8 cellular contexts compared by ENCODE assay signal in the genomic region with DNA sequence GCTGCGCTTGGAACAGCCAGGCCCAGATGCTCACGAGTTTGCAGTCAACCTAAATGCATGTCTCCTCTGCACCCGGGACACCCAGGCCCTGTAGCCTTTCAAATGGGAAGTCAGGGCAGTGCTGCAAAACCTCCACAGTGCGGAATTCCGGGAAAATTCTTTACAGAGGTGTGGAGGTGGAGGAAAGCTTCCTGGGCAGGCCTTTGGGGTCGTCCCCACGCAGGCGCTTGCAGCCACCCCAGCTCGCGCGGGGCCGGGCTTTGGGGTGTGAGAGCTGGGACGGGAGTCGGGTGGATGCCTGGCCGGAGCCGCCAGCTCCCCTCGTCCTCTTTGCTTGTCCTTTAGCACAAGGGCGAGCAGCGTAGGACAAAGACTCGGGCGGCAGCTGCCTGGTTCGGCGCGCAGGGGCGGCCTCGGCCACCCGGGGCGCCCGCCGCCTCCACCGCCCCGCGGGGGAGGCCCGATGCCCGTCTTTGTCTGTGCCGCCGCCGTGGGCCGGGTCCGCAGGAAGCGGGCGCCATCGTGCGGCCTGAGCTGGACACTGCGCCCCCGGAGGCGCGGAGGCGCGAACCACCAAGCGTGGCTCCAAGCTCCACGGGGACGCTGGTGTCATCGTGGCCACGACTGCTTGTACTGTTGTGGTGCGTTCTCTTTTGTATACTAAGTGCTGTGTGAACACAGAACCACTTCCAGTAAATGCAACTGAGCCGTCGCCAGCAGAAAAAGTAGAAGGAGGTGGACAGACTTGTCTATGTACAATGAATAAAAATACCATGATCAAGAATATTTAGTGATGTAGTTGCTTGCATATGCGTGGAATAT. TPM values are rescaled to one million over a fixed set of nuclear protein-coding genes. Genes with fewer than 3 reads are reported as not detected.
DNase-seq lines count a peak whose midpoint lies in the region; ATAC-seq and TF ChIP-seq lines count a peak whose summit lies in the region.

No MANE protein-coding gene starts in this region.

- ATAC-seq in GM21786 (IDR thresholded peaks at IDR 0.05; ENCODE audit: unreplicated experiment) (peak; percentile 91), sciatic nerve (peak; percentile 75)

- H3K27me3 ChIP-seq in Karpas-422 (ENCODE audit: low read length) (no peaks in the 10 kb centered on the region), ascending aorta (no peaks in the 10 kb centered on the region)

- peak overlapping the region; percentile 62 for H3K4me3 ChIP-seq in Karpas-422 (ENCODE audit: low read length)
- peak overlapping the region; percentile 48 to 49 for H3K4me3 ChIP-seq in ascending aorta

- H3K9me3 ChIP-seq in Karpas-422 (ENCODE audit: low read length), result no peaks in the 10 kb centered on the region
- H3K9me3 ChIP-seq in ascending aorta, result no peaks in the 10 kb centered on the region

- TF ChIP-seq CTCF in ascending aorta (IDR thresholded peaks at IDR 0.05), result peak; percentile 68 to 76 (median 73)

- H3K36me3 ChIP-seq in Karpas-422 (ENCODE audit: insufficient read depth, low read length) (no peaks in the 10 kb centered on the region), ascending aorta (no peaks in the 10 kb centered on the region)

- peaks cover 13% of the 10 kb centered on the region for H3K4me1 ChIP-seq in Karpas-422 (ENCODE audit: low read length)
- peaks cover 0 to 6% of the 10 kb centered on the region in 2 donors for H3K4me1 ChIP-seq in ascending aorta

- H3K27ac ChIP-seq in Karpas-422 (ENCODE audit: low read length), result no peak overlapping the region
- H3K27ac ChIP-seq in ascending aorta, result no peak overlapping the region

- no peaks in the 10 kb centered on the region for H3K79me2 ChIP-seq in Karpas-422 (ENCODE audit: low read length)

- H3K9me2 ChIP-seq in Karpas-422 (replicated peaks; ENCODE audit: insufficient read depth, low read length), result no peaks in the 10 kb centered on the region

- H3K4me2 ChIP-seq in Karpas-422 (ENCODE audit: low read depth, low read length, poor library complexity, severe bottlenecking), result peak overlapping the region; percentile 76

- peak overlapping the region; percentile 98 for H2AFZ ChIP-seq in Karpas-422 (ENCODE audit: low read length)

- peak overlapping the region; percentile 60 for H3K9ac ChIP-seq in Karpas-422 (ENCODE audit: low read length)

- intact Hi-C loops in ascending aorta (cut with DNase I) (no loop called here), sciatic nerve (cut with DNase I) (no loop called here)

- DNase-seq in GDM1 (lab: John Stamatoyannopoulos, UW) (peak; percentile 70), Karpas-422 (peak; percentile 92), SW480 (ENCODE audit: low spot score) (peak; percentile 66), ascending aorta (ENCODE audit: low spot score in 2 of 2) (peak in 1 of 2 donors; percentile 71), hypothalamus (lab: John Stamatoyannopoulos, UW) (peak; percentile 5 to 84 (median 49)), sciatic nerve (ENCODE audit: low spot score) (peak; percentile 77), amniotic stem cell (lab: John Stamatoyannopoulos, UW) (no peak)

- H4K20me1 ChIP-seq in Karpas-422 (ENCODE audit: insufficient read depth, low read depth, low read length), result no peaks in the 10 kb centered on the region

RNA-seq across cellular contexts. Expression of a gene that starts 28.2 kb away (rescaled TPM):
- 159 and 190 TPM in 2 replicates for total RNA-seq in Karpas-422 (2014; rRNA removed; shearing (Covaris generic); ENCODE audit: low replicate concordance)
- total RNA-seq in ascending aorta (0.11 TPM), sciatic nerve (1.6 TPM)

Comparison
In these comparisons a context has a peak if more than half of its experiments do, and no peak if none do; other contexts are left out.
1. RNA of a gene that starts 28.2 kb away (total RNA-seq): 159 to 190 TPM in Karpas-422; 1.6 TPM in sciatic nerve (single experiment) and 0.11 TPM in ascending aorta (single experiment); every median in the first group is over 10 times any median in the second.